Comparison of ENCODE assay signal across 8 cellular contexts in genomic region chr15:40354408-40355171, GRCh38. TPM values are rescaled to one million over a fixed set of nuclear protein-coding genes. Genes with fewer than 3 reads are reported as not detected.
DNase-seq lines count a peak whose midpoint lies in the region; ATAC-seq lines count a peak whose summit lies in the region.
"Had no signal": no experiment of that assay in that cellular context is flagged by ENCODE, and none has a peak within 500 bp of the region (broad histone marks: within the 10 kb centered on the region; RNA-seq: fewer than 3 reads in every experiment).

No MANE protein-coding gene starts in this region.

- WGBS in GM23248 (ENCODE audit: low coverage in 1 of 2, low lambda C conversion rate in 2 of 2, missing lambda C conversion rate in 2 of 2), 2 experiments = 30 to 45% methylated on average over 8 to 9 of the region's 9 CpGs

- no peak overlapping the region for H3K9ac ChIP-seq in GM23248

- no peak overlapping the region for H2AFZ ChIP-seq in GM23248

- H3K36me3 ChIP-seq in GM23248 (ENCODE audit: low read depth) (no peaks in the 10 kb centered on the region), SJCRH30 (no peaks in the 10 kb centered on the region)

- no peaks in the 10 kb centered on the region for H4K20me1 ChIP-seq in GM23248 (ENCODE audit: insufficient read depth)

- DNase-seq in GM23248 (peak; percentile 54), SJCRH30 (peak; percentile 58 to 69), midbrain (lab: John Stamatoyannopoulos, UW) (peak; percentile 9)
- no peak for DNase-seq in activated CD4-positive, alpha-beta T cell treated with anti-CD3 and anti-CD28 coated beads, Interleukin-2, amount 50 U/mL, for 1 hour
- DNase-seq: NCI-H2107 had no signal

- H3K27ac ChIP-seq in GM23248 (no peak overlapping the region), SJCRH30 (no peak overlapping the region)

- H3K27me3 ChIP-seq in GM23248 (replicated peaks; ENCODE audit: insufficient read depth) = peaks cover 4% of the 10 kb centered on the region; the same call in 1 of the 2 replicates
- H3K27me3 ChIP-seq in SJCRH30 = peaks cover 15% of the 10 kb centered on the region

- H3K9me2 ChIP-seq in GM23248 (ENCODE audit: insufficient read depth) = no peaks in the 10 kb centered on the region

- no peaks in the 10 kb centered on the region for H3K79me2 ChIP-seq in GM23248 (ENCODE audit: insufficient read depth)

- H3K4me2 ChIP-seq in GM23248 (ENCODE audit: unreplicated experiment) = no peak overlapping the region

- H3K4me1 ChIP-seq in GM23248 (ENCODE audit: insufficient read depth) (no peaks in the 10 kb centered on the region), SJCRH30 (peaks cover 7% of the 10 kb centered on the region; the same call in 1 of the 2 replicates)

- H3K9me3 ChIP-seq in GM23248 (ENCODE audit: low read depth) (no peaks in the 10 kb centered on the region), SJCRH30 (replicated peaks) (no peaks in the 10 kb centered on the region)

- H3K4me3 ChIP-seq in GM23248 = no peak overlapping the region
- no peak overlapping the region for H3K4me3 ChIP-seq in SJCRH30

- in situ Hi-C loops in GM23248 (cut with MboI) = no loop called here

- H3F3A ChIP-seq in GM23248 (ENCODE audit: insufficient read depth) = no peaks in the 10 kb centered on the region

- ATAC-seq in GM18873 (IDR thresholded peaks at IDR 0.05; ENCODE audit: low FRiP score, unreplicated experiment) = no peak
- ATAC-seq in GM19351 (IDR thresholded peaks at IDR 0.05; ENCODE audit: unreplicated experiment) = no peak

RNA-seq across cellular contexts. Expression of gene DISP2, which starts 3.4 kb away (rescaled TPM):
- total RNA-seq in GM23248 (2014; rRNA removed; shearing (Covaris generic)) = 0.11 and 0.13 TPM in 2 replicates
- 0.13 and 0.51 TPM in 2 replicates for polyA plus RNA-seq in GM23248 (2016; fragmentation: Nextera tagmentation; extraction: Ambion mirVana)
- total RNA-seq in SJCRH30 (2014; rRNA removed; shearing (Covaris generic)) = 0.22 and 0.38 TPM in 2 replicates

RNA-seq across cellular contexts. Expression of gene PHGR1, which starts 3.8 kb away (rescaled TPM):
- total RNA-seq in GM23248 (2014; rRNA removed; shearing (Covaris generic)) = not detected in 2 replicates
- polyA plus RNA-seq in GM23248 (2016; fragmentation: Nextera tagmentation; extraction: Ambion mirVana) = not detected in 2 replicates
- total RNA-seq in SJCRH30 (2014; rRNA removed; shearing (Covaris generic)) = not detected in 2 replicates
- total RNA-seq: myocyte had no signal

RNA-seq across cellular contexts. Expression of gene CCDC9B, which starts 13.9 kb away (rescaled TPM):
- 16.9 and 19.6 TPM in 2 replicates for total RNA-seq in GM23248 (2014; rRNA removed; shearing (Covaris generic))
- polyA plus RNA-seq in GM23248 (2016; fragmentation: Nextera tagmentation; extraction: Ambion mirVana) = 28.8 and 33.1 TPM in 2 replicates
- 2.4 and 3.2 TPM in 2 replicates for total RNA-seq in SJCRH30 (2014; rRNA removed; shearing (Covaris generic))

RNA-seq across cellular contexts. Expression of gene KNSTRN, which starts 27.9 kb away (rescaled TPM):
- 31.1 and 35.8 TPM in 2 replicates for total RNA-seq in GM23248 (2014; rRNA removed; shearing (Covaris generic))
- polyA plus RNA-seq in GM23248 (2016; fragmentation: Nextera tagmentation; extraction: Ambion mirVana) = 37.7 and 37.8 TPM in 2 replicates
- 92.2 and 93.9 TPM in 2 replicates for total RNA-seq in SJCRH30 (2014; rRNA removed; shearing (Covaris generic))

RNA-seq across cellular contexts. Expression of gene INAFM2, which starts 31.1 kb away (rescaled TPM):
- 16.6 and 19.9 TPM in 2 replicates for total RNA-seq in GM23248 (2014; rRNA removed; shearing (Covaris generic))
- polyA plus RNA-seq in GM23248 (2016; fragmentation: Nextera tagmentation; extraction: Ambion mirVana) = 3.9 and 4.5 TPM in 2 replicates
- total RNA-seq in SJCRH30 (2014; rRNA removed; shearing (Covaris generic)) = 23.4 and 24.1 TPM in 2 replicates
